In genomic region chr16:50718061-50718760, GRCh38 we compare ENCODE assay signal across 1 cellular context.
TF ChIP-seq lines count a peak whose summit lies in the region.

No MANE protein-coding gene starts in this region.

TF ChIP-seq in HepG2, 621 proteins besides CTCF, POLR2A, EP300 and RAD21:
- TF ChIP-seq ZNF350 (CRISPR knock-in tag; IDR thresholded peaks at IDR 0.05; ENCODE audit: borderline replicate concordance, low read depth) (no peak), GZF1 (CRISPR knock-in tag; IDR thresholded peaks at IDR 0.05) (peak; percentile 92; the same call in 1 of the 2 replicates)
